28 cellular contexts compared by ENCODE assay signal in genomic region chr13:53622431-53622830, GRCh38.
"Had no signal": no experiment of that assay in that cellular context is flagged by ENCODE, and none has a peak within 500 bp of the region (broad histone marks: within the 10 kb centered on the region; RNA-seq: fewer than 3 reads in every experiment).

No MANE protein-coding gene starts in this region.

- DNase-seq: activated CD4-positive, alpha-beta T cell treated with anti-CD3 and anti-CD28 coated beads for 1 hour; activated CD4-positive, alpha-beta T cell treated with anti-CD3 and anti-CD28 coated beads, Interleukin-2, amount 10 ng/mL, durations not matched to agents 24 days and 14 days; activated CD4-positive, alpha-beta T cell treated with anti-CD3 and anti-CD28 coated beads, Interleukin-2, amount 50 U/mL, for 48 hours; activated CD8-positive, alpha-beta memory T cell treated with anti-CD3 and anti-CD28 coated beads, Interleukin-2, amount 10 ng/mL, durations not matched to agents 7 days and 5 days; activated effector memory CD4-positive, alpha-beta T cell treated with Interleukin-2 at 50 U/mL for 16 hours; activated naive CD4-positive, alpha-beta T cell; activated T-cell treated with anti-CD3 and anti-CD28 coated beads, Interleukin-2, amount 50 U/mL, for 24 hours; aorta; KG1; NCI-H1092; NCI-H1417; NCI-H1694; NCI-H2029; NCI-H2107; NCI-H2171 treated with DMSO at 0.1 percent for 48 hours; NCI-H226; NCI-H510A; NCI-H526 treated with DMSO at 0.1 percent for 48 hours; NCI-H82; PC-3; SHP77 treated with DMSO at 0.1 percent for 48 hours; T-helper 17 cell; T-helper 9 cell had no signal

- H3K27me3 Mint-ChIP-seq: activated CD4-positive, alpha-beta T cell treated with anti-CD3 and anti-CD28 coated beads, Interleukin-2, amount 10 ng/mL, durations not matched to agents 24 days and 14 days; activated CD8-positive, alpha-beta memory T cell treated with anti-CD3 and anti-CD28 coated beads, Interleukin-2, amount 10 ng/mL, durations not matched to agents 7 days and 5 days; activated naive CD4-positive, alpha-beta T cell treated with anti-CD3 and anti-CD28 coated beads, Interleukin-2, amount 50 U/mL, for 24 hours; activated T-cell treated with anti-CD3 and anti-CD28 coated beads, Interleukin-2, amount 50 U/mL, for 24 hours; central memory CD8-positive, alpha-beta T cell; T-helper 17 cell had no signal

- FAIRE-seq: RCC 7860 had no signal

- H3K36me3 Mint-ChIP-seq: activated CD8-positive, alpha-beta memory T cell treated with anti-CD3 and anti-CD28 coated beads, Interleukin-2, amount 10 ng/mL, durations not matched to agents 7 days and 5 days; activated naive CD4-positive, alpha-beta T cell treated with anti-CD3 and anti-CD28 coated beads, Interleukin-2, amount 50 U/mL, for 24 hours; WTC11 had no signal

- H3K4me1 Mint-ChIP-seq: activated CD4-positive, alpha-beta T cell treated with anti-CD3 and anti-CD28 coated beads, Interleukin-2, amount 10 ng/mL, durations not matched to agents 24 days and 14 days; activated CD8-positive, alpha-beta memory T cell treated with anti-CD3 and anti-CD28 coated beads, Interleukin-2, amount 10 ng/mL, durations not matched to agents 7 days and 5 days; activated naive CD4-positive, alpha-beta T cell treated with anti-CD3 and anti-CD28 coated beads, Interleukin-2, amount 50 U/mL, for 24 hours; central memory CD8-positive, alpha-beta T cell; T-helper 17 cell; WTC11 had no signal

- H3K27ac Mint-ChIP-seq: activated CD4-positive, alpha-beta T cell treated with anti-CD3 and anti-CD28 coated beads, Interleukin-2, amount 10 ng/mL, durations not matched to agents 24 days and 14 days; activated CD8-positive, alpha-beta memory T cell treated with anti-CD3 and anti-CD28 coated beads, Interleukin-2, amount 10 ng/mL, durations not matched to agents 7 days and 5 days; activated naive CD4-positive, alpha-beta T cell treated with anti-CD3 and anti-CD28 coated beads, Interleukin-2, amount 50 U/mL, for 24 hours; activated T-cell treated with anti-CD3 and anti-CD28 coated beads, Interleukin-2, amount 50 U/mL, for 24 hours; activated T-helper 1 cell treated with anti-CD3 and anti-CD28 coated beads, Interleukin-12 subunit alpha, Interleukin-12 subunit beta, Interleukin-2, Interleukin-4 antibody, amounts not matched to agents 30 ng/mL and 10 ng/mL and 1 ng/mL, durations not matched to agents 14 hours and 24 hours and 36 hours; T-helper 17 cell; WTC11 had no signal

- H3K4me3 Mint-ChIP-seq: activated CD4-positive, alpha-beta T cell treated with anti-CD3 and anti-CD28 coated beads, Interleukin-2, amount 10 ng/mL, durations not matched to agents 24 days and 14 days; activated CD8-positive, alpha-beta memory T cell treated with anti-CD3 and anti-CD28 coated beads, Interleukin-2, amount 10 ng/mL, durations not matched to agents 7 days and 5 days; activated naive CD4-positive, alpha-beta T cell treated with anti-CD3 and anti-CD28 coated beads, Interleukin-2, amount 50 U/mL, for 24 hours; activated T-cell treated with anti-CD3 and anti-CD28 coated beads, Interleukin-2, amount 50 U/mL, for 24 hours; activated T-helper 1 cell treated with anti-CD3 and anti-CD28 coated beads, Interleukin-12 subunit alpha, Interleukin-12 subunit beta, Interleukin-2, Interleukin-4 antibody, amounts not matched to agents 30 ng/mL and 10 ng/mL and 1 ng/mL, durations not matched to agents 14 hours and 24 hours and 36 hours; central memory CD8-positive, alpha-beta T cell; T-helper 17 cell; WTC11 had no signal

- H3K9me3 Mint-ChIP-seq: activated naive CD4-positive, alpha-beta T cell treated with anti-CD3 and anti-CD28 coated beads, Interleukin-2, amount 50 U/mL, for 24 hours; WTC11 had no signal
